ENCODE assay signal across 17 cellular contexts in the genomic region with DNA sequence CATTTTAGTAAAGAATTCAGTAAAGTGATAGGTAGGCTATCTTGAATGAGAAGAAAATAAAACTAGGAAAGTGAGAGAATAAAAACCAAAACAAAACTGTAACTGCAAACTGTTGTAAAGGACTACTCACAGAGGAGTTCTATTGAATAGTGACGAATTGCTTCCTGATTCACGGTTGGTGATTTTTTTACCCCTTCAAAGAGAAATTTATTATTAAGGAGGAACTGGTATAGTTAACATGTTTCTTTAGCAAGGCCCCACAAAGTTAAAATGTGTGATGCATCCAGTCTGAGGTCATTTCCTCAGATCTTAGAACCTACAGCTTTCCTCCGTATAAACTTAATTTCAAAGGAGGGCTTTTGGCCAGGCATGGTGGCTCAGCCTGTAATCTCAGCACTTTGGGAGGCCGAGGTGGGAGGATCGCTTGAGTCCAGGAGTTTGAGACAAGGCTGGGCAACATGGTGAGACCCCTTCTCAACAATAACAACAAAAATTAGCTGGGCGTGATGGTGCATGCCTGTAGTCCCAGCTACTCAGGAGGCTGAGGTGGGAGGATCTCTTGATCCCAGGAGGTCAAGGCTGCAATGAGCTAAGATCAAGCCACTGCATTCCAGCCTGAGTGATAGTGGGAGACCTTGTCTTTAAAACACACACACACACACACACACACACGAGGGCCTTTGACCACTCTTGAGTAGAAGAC. TPM values are rescaled to one million over a fixed set of nuclear protein-coding genes. Genes with fewer than 3 reads are reported as not detected.
DNase-seq lines count a peak whose midpoint lies in the region; ATAC-seq, FAIRE-seq and TF ChIP-seq lines count a peak whose summit lies in the region.
"Had no signal": no experiment of that assay in that cellular context is flagged by ENCODE, and none has a peak within 500 bp of the region (broad histone marks: within the 10 kb centered on the region; RNA-seq: fewer than 3 reads in every experiment).

No MANE protein-coding gene starts in this region.

- H3K9me3 Mint-ChIP-seq in activated T-helper 2 cell treated with anti-CD3 and anti-CD28 coated beads, Interferon-gamma antibody, Interleukin-2, Interleukin-4, amounts not matched to agents 10 μg/mL and 5 μg/mL and 100 μg/mL, durations not matched to agents 14 hours and 24 hours and 36 hours, result no peaks in the 10 kb centered on the region
- H3K9me3 Mint-ChIP-seq in naive thymus-derived CD4-positive, alpha-beta T cell, result no peaks in the 10 kb centered on the region
- H3K9me3 Mint-ChIP-seq in glutamatergic neuron (ENCODE audit: unreplicated experiment), result peaks cover 1% of the 10 kb centered on the region

- peak; percentile 56 for FAIRE-seq in GM12892 (lab: Jason Lieb, UNC)
- FAIRE-seq in GM12891 (lab: Jason Lieb, UNC), result no peak

- TF ChIP-seq CTCF in glutamatergic neuron (IDR thresholded peaks at IDR 0.05; ENCODE audit: partially characterized antibody, unreplicated experiment), result no peak

- H3K4me3 Mint-ChIP-seq in activated T-helper 2 cell treated with anti-CD3 and anti-CD28 coated beads, Interferon-gamma antibody, Interleukin-2, Interleukin-4, amounts not matched to agents 10 μg/mL and 5 μg/mL and 100 μg/mL, durations not matched to agents 14 hours and 24 hours and 36 hours (ENCODE audit: low read depth), result peak overlapping the region; percentile 27
- H3K4me3 Mint-ChIP-seq in naive thymus-derived CD4-positive, alpha-beta T cell, result peak overlapping the region in 7 of 10 donors; percentile 3 to 69 (median 41)
- no peak overlapping the region for H3K4me3 Mint-ChIP-seq in glutamatergic neuron (ENCODE audit: unreplicated experiment)

- intact Hi-C loops in activated T-helper 2 cell treated with anti-CD3 and anti-CD28 coated beads, Interferon-gamma antibody, Interleukin-2, Interleukin-4, amounts not matched to agents 10 μg/mL and 5 μg/mL and 100 μg/mL, durations not matched to agents 14 hours and 24 hours and 36 hours (cut with micrococcal nuclease), result no loop called here
- intact Hi-C loops in naive thymus-derived CD4-positive, alpha-beta T cell (cut with micrococcal nuclease), result loop anchor here in 1 of 2 donors (10.0 kb wide), 1 partner anchor 350 kb away; no protein-coding TSS in a partner anchor

- H3K4me3 ChIP-seq in naive thymus-derived CD4-positive, alpha-beta T cell (ENCODE audit: low read length), result no peak overlapping the region
- H3K4me3 ChIP-seq: cardiac muscle cell, heart right ventricle had no signal

- H3K4me1 Mint-ChIP-seq in activated T-helper 2 cell treated with anti-CD3 and anti-CD28 coated beads, Interferon-gamma antibody, Interleukin-2, Interleukin-4, amounts not matched to agents 10 μg/mL and 5 μg/mL and 100 μg/mL, durations not matched to agents 14 hours and 24 hours and 36 hours (ENCODE audit: low read depth), result peaks cover 78% of the 10 kb centered on the region
- peaks cover 34 to 92% (median 71%) of the 10 kb centered on the region in 7 donors for H3K4me1 Mint-ChIP-seq in naive thymus-derived CD4-positive, alpha-beta T cell
- H3K4me1 Mint-ChIP-seq in glutamatergic neuron (ENCODE audit: low read depth, unreplicated experiment), result peaks cover 22% of the 10 kb centered on the region

- H3K4me1 ChIP-seq in naive thymus-derived CD4-positive, alpha-beta T cell (ENCODE audit: control insufficient read depth in 2 of 2, insufficient read depth in 2 of 2, low read length in 2 of 2), result peaks cover 25 to 60% of the 10 kb centered on the region in 2 donors

- no peak overlapping the region for H3K27ac ChIP-seq in naive thymus-derived CD4-positive, alpha-beta T cell (ENCODE audit: low read depth, low read length)
- H3K27ac ChIP-seq: C4-2B, cardiac muscle cell had no signal

- DNase-seq in CD1c-positive myeloid dendritic cell (ENCODE audit: extremely low spot score), result peak; percentile 51
- DNase-seq in GM12892 (ENCODE audit: insufficient read length), result no peak
- DNase-seq in activated T-helper 2 cell treated with anti-CD3 and anti-CD28 coated beads, Interferon-gamma antibody, Interleukin-2, Interleukin-4, amounts not matched to agents 10 μg/mL and 5 μg/mL and 100 μg/mL, durations not matched to agents 14 hours and 24 hours and 36 hours (ENCODE audit: low spot score), result no peak
- peak in 3 of 9 donors; percentile 18 to 37 (median 30) for DNase-seq in naive thymus-derived CD4-positive, alpha-beta T cell
- DNase-seq in glutamatergic neuron, result no peak
- DNase-seq in GM12891 (ENCODE audit: insufficient read length, low spot score), result no peak
- no peak for DNase-seq in NCI-H2029 (lab: John Stamatoyannopoulos, UW)
- DNase-seq: activated gamma-delta T cell treated with Interleukin-2 at 50 U/mL for 16 hours; erythroblast; heart right ventricle; kidney glomerular epithelial cell; NCI-H1092 treated with DMSO at 0.1 percent for 48 hours; NCI-H345; stimulated activated CD4-positive, alpha-beta T cell treated with anti-CD3 and anti-CD28 coated beads, Interleukin-2, amount 100 ng/mL, for 24 hours had no signal

- H3K27me3 ChIP-seq in naive thymus-derived CD4-positive, alpha-beta T cell (ENCODE audit: control insufficient read depth in 2 of 2, insufficient read depth in 2 of 2, low read length in 2 of 2), result peaks cover 0 to under 1% of the 10 kb centered on the region in 2 donors

- H3K27me3 Mint-ChIP-seq in activated T-helper 2 cell treated with anti-CD3 and anti-CD28 coated beads, Interferon-gamma antibody, Interleukin-2, Interleukin-4, amounts not matched to agents 10 μg/mL and 5 μg/mL and 100 μg/mL, durations not matched to agents 14 hours and 24 hours and 36 hours (ENCODE audit: low read depth), result no peaks in the 10 kb centered on the region
- peaks cover 0 to 16% (median 5%) of the 10 kb centered on the region in 5 donors for H3K27me3 Mint-ChIP-seq in naive thymus-derived CD4-positive, alpha-beta T cell
- H3K27me3 Mint-ChIP-seq in glutamatergic neuron (ENCODE audit: unreplicated experiment), result peaks cover 3% of the 10 kb centered on the region

- POLR2A ChIA-PET in naive thymus-derived CD4-positive, alpha-beta T cell (lab: Charles Lee), result interaction anchor here (1.0 to 1.2 kb wide), 3 partner anchors 9 to 19 kb away, joined by 3 to 4 read pairs (median 4); a partner anchor contains a TSS

- CTCF ChIA-PET in naive thymus-derived CD4-positive, alpha-beta T cell (lab: Charles Lee), result interaction anchor here (0.6 kb wide), 1 partner anchor 131 kb away, joined by 3 read pairs; no protein-coding TSS in a partner anchor

- TF ChIP-seq POLR2A in GM12892 (IDR thresholded peaks at IDR 0.05; ENCODE audit: low read depth, low read length), result no peak
- no peak for TF ChIP-seq POLR2A in GM12891 (IDR thresholded peaks at IDR 0.05; ENCODE audit: low read depth, low read length)

- peak overlapping the region; percentile 24 for H3K27ac Mint-ChIP-seq in activated T-helper 2 cell treated with anti-CD3 and anti-CD28 coated beads, Interferon-gamma antibody, Interleukin-2, Interleukin-4, amounts not matched to agents 10 μg/mL and 5 μg/mL and 100 μg/mL, durations not matched to agents 14 hours and 24 hours and 36 hours
- peak overlapping the region in 8 of 9 donors; percentile 6 to 100 (median 48) for H3K27ac Mint-ChIP-seq in naive thymus-derived CD4-positive, alpha-beta T cell
- no peak overlapping the region for H3K27ac Mint-ChIP-seq in glutamatergic neuron (ENCODE audit: unreplicated experiment)

- no peaks in the 10 kb centered on the region for H3K9me3 ChIP-seq in naive thymus-derived CD4-positive, alpha-beta T cell (ENCODE audit: control insufficient read depth in 2 of 3, low read length in 3 of 3)
- H3K9me3 ChIP-seq: heart right ventricle had no signal

- no peaks in the 10 kb centered on the region for H3K36me3 ChIP-seq in naive thymus-derived CD4-positive, alpha-beta T cell (ENCODE audit: control insufficient read depth in 2 of 3, insufficient read depth in 3 of 3, low read length in 3 of 3)
- H3K36me3 ChIP-seq: cardiac muscle cell had no signal

- ATAC-seq in naive thymus-derived CD4-positive, alpha-beta T cell, result no peak
- ATAC-seq in GM19351 (IDR thresholded peaks at IDR 0.05; ENCODE audit: unreplicated experiment), result no peak
- ATAC-seq: heart right ventricle had no signal

- H3K36me3 Mint-ChIP-seq in activated T-helper 2 cell treated with anti-CD3 and anti-CD28 coated beads, Interferon-gamma antibody, Interleukin-2, Interleukin-4, amounts not matched to agents 10 μg/mL and 5 μg/mL and 100 μg/mL, durations not matched to agents 14 hours and 24 hours and 36 hours (ENCODE audit: low read depth), result peaks cover 88% of the 10 kb centered on the region
- H3K36me3 Mint-ChIP-seq in naive thymus-derived CD4-positive, alpha-beta T cell, result peaks cover 0 to 75% (median 0%) of the 10 kb centered on the region in 5 donors
- H3K36me3 Mint-ChIP-seq in glutamatergic neuron (ENCODE audit: unreplicated experiment), result no peaks in the 10 kb centered on the region

TF ChIP-seq in GM12891, 5 proteins besides CTCF, POLR2A, EP300 and RAD21:
- TF ChIP-seq POU2F2 (IDR thresholded peaks at IDR 0.05; ENCODE audit: low read depth, low read length) (no peak), POLR2AphosphoS5 (IDR thresholded peaks at IDR 0.05; ENCODE audit: low read depth, low read length) (no peak), PAX5 (IDR thresholded peaks at IDR 0.05; ENCODE audit: insufficient read depth, low read length, severe bottlenecking) (no peak), SPI1 (IDR thresholded peaks at IDR 0.05; ENCODE audit: low read depth, low read length) (no peak), TAF1 (IDR thresholded peaks at IDR 0.05; ENCODE audit: low read depth, low read length) (no peak)
TF ChIP-seq in GM12891: peak in this region for 0.

RNA-seq across cellular contexts. Expression of a gene that starts 8.3 kb away (rescaled TPM):
- polyA plus RNA-seq in GM12892 (2012; ENCODE audit: missing spikeins), result 12.7 TPM
- 49.1 and 52.3 TPM in 2 replicates for total RNA-seq in activated T-helper 2 cell treated with anti-CD3 and anti-CD28 coated beads, Interferon-gamma antibody, Interleukin-2, Interleukin-4, amounts not matched to agents 10 μg/mL and 5 μg/mL and 100 μg/mL, durations not matched to agents 14 hours and 24 hours and 36 hours
- total RNA-seq in naive thymus-derived CD4-positive, alpha-beta T cell, result 10 to 100 TPM in 3 of 5 experiments, 1 to 10 TPM in 2; 2.0 to 64.1 (median 22.6) TPM
- 1 to 10 TPM; 2.9 to 5.6 TPM for polyA plus RNA-seq in naive thymus-derived CD4-positive, alpha-beta T cell
- total RNA-seq in glutamatergic neuron (ENCODE audit: unreplicated experiment), result not detected
- 2.4 TPM for polyA plus RNA-seq in GM12891 (2012; ENCODE audit: low read depth, missing spikeins)
